Comparison of ENCODE assay signal across 8 cellular contexts in genomic region chr1:245153081-245153644, GRCh38.
A peak's percentile ranks its signal among the peaks of the same experiment; 100 is the strongest.
DNase-seq lines count a peak whose midpoint lies in the region; ATAC-seq and TF ChIP-seq lines count a peak whose summit lies in the region.

No MANE protein-coding gene starts in this region.

- DNase-seq in KBM-7, result peak; percentile 92
- peak; percentile 76 for DNase-seq in RPMI8226
- peak; percentile 17 to 21 for DNase-seq in activated T-helper 1 cell treated with anti-CD3 and anti-CD28 coated beads, Interleukin-2, amount 50 U/mL, for 16 hours (ENCODE audit: low read depth in 1 of 2, low spot score in 1 of 2)
- DNase-seq in fibroblast of the conjunctiva (ENCODE audit: low read depth), result peak; percentile 52
- peak; percentile 73 for DNase-seq in nephron progenitor cell

- peak overlapping the region; percentile 52; the same call in 1 of the 2 replicates for H3K9ac ChIP-seq in ES-I3 (ENCODE audit: low read depth, low read length)
- H3K9ac ChIP-seq in stomach smooth muscle (ENCODE audit: low read length in 2 of 2), result no peak overlapping the region

- no peak for ATAC-seq in HG02588 (IDR thresholded peaks at IDR 0.05; ENCODE audit: unreplicated experiment)

- peak overlapping the region; percentile 76 to 78 for H3K4me3 ChIP-seq in stomach smooth muscle (ENCODE audit: low read length in 2 of 2)

- H3K27ac ChIP-seq in stomach smooth muscle (ENCODE audit: low read length), result no peak overlapping the region

- in situ Hi-C loops in KBM-7 (cut with MboI; ENCODE audit: low pct_unique_long_range_greater_than_20kb, low sequenced_read_pairs), result loop anchor here (25.0 kb wide), 1 partner anchor 834 kb away; no protein-coding TSS in a partner anchor

- H3K36me3 Mint-ChIP-seq in nephron progenitor cell (ENCODE audit: low read depth), result peaks cover 10% of the 10 kb centered on the region

- H3K27me3 Mint-ChIP-seq in nephron progenitor cell (ENCODE audit: low read depth, poor library complexity), result peaks cover 9% of the 10 kb centered on the region

- no peak overlapping the region for H3K27ac Mint-ChIP-seq in nephron progenitor cell

- peaks cover 14% of the 10 kb centered on the region for H3K4me1 Mint-ChIP-seq in nephron progenitor cell

- peaks cover 16 to 39% of the 10 kb centered on the region in 2 donors for H3K27me3 ChIP-seq in stomach smooth muscle (ENCODE audit: control insufficient read depth in 1 of 2, insufficient read depth in 2 of 2, low read length in 2 of 2)

- H3K9me3 ChIP-seq in ES-I3 (ENCODE audit: control insufficient read depth, insufficient read depth, low read length) (no peaks in the 10 kb centered on the region), stomach smooth muscle (ENCODE audit: control insufficient read depth in 2 of 2, low read length in 2 of 2) (no peaks in the 10 kb centered on the region)

- peak; percentile 72 for TF ChIP-seq CTCF in nephron progenitor cell (IDR thresholded peaks at IDR 0.05)

- H3K36me3 ChIP-seq in ES-I3 (ENCODE audit: insufficient read depth, low read length), result no peaks in the 10 kb centered on the region
- H3K36me3 ChIP-seq in stomach smooth muscle (ENCODE audit: control insufficient read depth in 2 of 2, insufficient read depth in 2 of 2, low read length in 2 of 2), result no peaks in the 10 kb centered on the region

- H3K4me1 ChIP-seq in ES-I3 (ENCODE audit: insufficient read depth, low read length) (no peaks in the 10 kb centered on the region; the same call in 1 of the 2 replicates), stomach smooth muscle (ENCODE audit: control insufficient read depth, insufficient read depth, low read length) (peaks cover 40% of the 10 kb centered on the region)

- H3K4me3 Mint-ChIP-seq in nephron progenitor cell, result peak overlapping the region; percentile 86

- H3K9me3 Mint-ChIP-seq in nephron progenitor cell, result peaks cover 3% of the 10 kb centered on the region

Comparison
In these comparisons a context has a peak if more than half of its experiments do, and no peak if none do; other contexts are left out.
1. DNase-seq: peak in every context shown above with its lines; median percentile 92 in KBM-7; 76 in RPMI8226; 73 in nephron progenitor cell; 52 in fibroblast of the conjunctiva; 19 in activated T-helper 1 cell treated with anti-CD3 and anti-CD28 coated beads, Interleukin-2, amount 50 U/mL, for 16 hours.